ENCODE assay signal across 1 cellular context in the genomic region with DNA sequence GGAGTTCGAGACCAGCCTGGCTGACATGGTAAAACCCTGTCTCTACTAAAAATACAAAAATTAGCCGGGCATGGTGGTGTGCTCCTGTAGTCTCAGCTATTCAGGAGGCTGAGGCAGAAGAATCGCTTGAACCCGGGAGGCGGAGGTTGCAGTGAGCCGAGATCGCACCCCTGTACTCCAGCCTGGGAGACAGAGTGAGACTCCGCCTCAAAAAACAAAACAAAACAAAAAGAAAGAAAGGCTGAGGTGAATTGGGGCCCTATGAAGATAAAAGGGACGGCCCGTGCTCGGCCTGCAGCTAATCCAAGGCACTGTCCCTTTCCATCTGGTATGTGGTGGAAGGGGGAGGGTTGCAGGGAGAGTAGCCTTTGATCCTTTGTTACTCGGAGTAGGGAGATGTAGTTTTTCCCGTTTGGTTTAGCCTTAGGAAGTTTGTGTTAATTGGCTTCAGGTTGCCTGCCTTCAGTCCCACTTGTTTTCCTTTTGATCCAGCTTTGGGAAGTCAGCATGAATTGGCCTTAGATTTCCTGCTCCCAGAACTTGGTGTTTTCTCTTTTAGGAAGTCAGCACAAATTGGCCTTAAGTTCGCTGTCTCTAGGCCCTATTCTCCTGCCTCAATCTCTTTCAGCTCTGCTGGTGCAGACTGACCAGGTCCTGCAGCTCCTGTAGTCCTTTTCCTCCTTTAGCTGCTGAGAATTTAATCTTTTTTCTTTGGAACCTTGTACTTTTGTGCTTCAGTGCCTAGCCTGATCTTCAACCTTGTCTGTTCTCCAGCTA.
TF ChIP-seq lines count a peak whose summit lies in the region.

No MANE protein-coding gene starts in this region.

TF ChIP-seq in HepG2, 621 proteins besides CTCF, POLR2A, EP300 and RAD21 (continues in another document):
- no peak for TF ChIP-seq SOX6 (IDR thresholded peaks at IDR 0.05)
- peak; percentile 97 for TF ChIP-seq SOX6 (CRISPR knock-in tag; IDR thresholded peaks at IDR 0.05)
- no peak for TF ChIP-seq ZNF430 (CRISPR knock-in tag; IDR thresholded peaks at IDR 0.05)
- TF ChIP-seq, protein P1, sequence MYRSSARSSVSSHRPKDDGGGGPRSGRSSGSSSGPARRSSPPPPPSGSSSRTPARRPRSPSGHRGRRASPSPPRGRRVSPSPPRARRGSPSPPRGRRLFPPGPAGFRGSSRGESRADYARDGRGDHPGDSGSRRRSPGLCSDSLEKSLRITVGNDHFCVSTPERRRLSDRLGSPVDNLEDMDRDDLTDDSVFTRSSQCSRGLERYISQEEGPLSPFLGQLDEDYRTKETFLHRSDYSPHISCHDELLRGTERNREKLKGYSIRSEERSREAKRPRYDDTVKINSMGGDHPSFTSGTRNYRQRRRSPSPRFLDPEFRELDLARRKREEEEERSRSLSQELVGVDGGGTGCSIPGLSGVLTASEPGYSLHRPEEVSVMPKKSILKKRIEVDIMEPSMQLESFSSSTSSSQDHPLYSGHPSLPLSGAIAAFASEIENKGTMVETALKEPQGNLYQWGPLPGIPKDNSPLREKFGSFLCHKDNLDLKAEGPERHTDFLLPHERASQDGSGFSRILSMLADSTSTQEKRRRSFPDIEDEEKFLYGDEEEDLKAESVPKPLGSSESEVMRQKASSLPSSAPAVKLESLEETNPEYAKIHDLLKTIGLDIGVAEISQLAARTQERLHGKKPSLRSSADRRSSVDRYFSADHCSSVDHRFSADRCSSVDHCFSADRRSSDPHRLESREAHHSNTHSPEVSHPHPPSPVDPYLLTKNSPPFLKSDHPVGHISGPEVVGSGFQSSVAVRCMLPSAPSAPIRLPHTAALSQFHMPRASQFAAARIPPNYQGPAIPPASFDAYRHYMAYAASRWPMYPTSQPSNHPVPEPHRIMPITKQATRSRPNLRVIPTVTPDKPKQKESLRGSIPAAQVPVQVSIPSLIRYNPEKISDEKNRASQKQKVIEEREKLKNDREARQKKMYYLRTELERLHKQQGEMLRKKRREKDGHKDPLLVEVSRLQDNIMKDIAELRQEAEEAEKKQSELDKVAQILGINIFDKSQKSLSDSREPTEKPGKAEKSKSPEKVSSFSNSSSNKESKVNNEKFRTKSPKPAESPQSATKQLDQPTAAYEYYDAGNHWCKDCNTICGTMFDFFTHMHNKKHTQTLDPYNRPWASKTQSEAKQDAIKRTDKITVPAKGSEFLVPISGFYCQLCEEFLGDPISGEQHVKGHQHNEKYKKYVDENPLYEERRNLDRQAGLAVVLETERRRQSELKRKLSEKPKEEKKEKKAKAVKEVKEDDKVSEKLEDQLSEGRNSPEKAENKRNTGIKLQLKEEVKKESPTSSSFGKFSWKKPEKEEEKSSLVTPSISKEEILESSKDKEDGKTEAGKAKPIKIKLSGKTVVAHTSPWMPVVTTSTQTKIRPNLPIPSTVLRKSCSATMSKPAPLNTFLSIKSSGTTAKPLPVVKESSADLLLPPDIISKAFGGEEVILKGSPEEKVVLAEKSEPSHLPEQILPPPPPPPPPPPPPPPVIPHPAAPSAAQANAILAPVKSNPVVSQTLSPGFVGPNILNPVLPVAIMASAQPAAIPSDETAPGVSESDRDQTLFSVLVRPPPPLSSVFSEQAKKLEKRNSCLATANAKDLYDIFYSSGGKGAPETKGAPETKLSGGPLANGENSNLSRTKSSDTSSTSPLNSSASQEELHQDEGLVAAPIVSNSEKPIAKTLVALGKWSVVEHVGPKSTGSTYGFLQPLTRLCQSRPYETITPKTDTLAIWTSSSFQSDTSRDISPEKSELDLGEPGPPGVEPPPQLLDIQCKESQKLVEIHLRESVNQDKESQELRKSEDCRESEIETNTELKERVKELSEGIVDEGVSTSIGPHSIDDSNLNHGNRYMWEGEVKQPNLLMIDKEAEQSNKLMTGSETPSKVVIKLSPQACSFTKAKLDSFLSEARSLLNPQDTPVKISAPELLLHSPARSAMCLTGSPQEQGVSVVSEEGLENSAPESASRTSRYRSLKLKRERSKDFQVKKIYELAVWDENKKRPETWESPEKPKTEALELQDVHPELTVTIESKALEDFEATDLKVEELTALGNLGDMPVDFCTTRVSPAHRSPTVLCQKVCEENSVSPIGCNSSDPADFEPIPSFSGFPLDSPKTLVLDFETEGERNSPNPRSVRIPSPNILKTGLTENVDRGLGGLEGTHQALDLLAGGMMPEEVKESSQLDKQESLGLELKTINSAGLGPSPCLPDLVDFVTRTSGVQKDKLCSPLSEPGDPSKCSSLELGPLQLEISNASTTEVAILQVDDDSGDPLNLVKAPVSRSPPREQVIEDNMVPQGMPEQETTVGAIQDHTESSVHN (CRISPR knock-in tag; IDR thresholded peaks at IDR 0.05): no peak
- TF ChIP-seq ZNF263 (CRISPR knock-in tag; IDR thresholded peaks at IDR 0.05): 0 out of 2 replicates have a peak, but pooled peaks have one; percentile 19
- TF ChIP-seq WIZ (CRISPR knock-in tag; IDR thresholded peaks at IDR 0.05): 0 out of 2 replicates have a peak, but pooled peaks have one; percentile 37
- no peak; the same call in 1 of the 2 replicates for TF ChIP-seq MEF2D (CRISPR knock-in tag; IDR thresholded peaks at IDR 0.05)
- TF ChIP-seq, protein P2, sequence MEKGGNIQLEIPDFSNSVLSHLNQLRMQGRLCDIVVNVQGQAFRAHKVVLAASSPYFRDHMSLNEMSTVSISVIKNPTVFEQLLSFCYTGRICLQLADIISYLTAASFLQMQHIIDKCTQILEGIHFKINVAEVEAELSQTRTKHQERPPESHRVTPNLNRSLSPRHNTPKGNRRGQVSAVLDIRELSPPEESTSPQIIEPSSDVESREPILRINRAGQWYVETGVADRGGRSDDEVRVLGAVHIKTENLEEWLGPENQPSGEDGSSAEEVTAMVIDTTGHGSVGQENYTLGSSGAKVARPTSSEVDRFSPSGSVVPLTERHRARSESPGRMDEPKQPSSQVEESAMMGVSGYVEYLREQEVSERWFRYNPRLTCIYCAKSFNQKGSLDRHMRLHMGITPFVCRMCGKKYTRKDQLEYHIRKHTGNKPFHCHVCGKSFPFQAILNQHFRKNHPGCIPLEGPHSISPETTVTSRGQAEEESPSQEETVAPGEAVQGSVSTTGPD (CRISPR knock-in tag; IDR thresholded peaks at IDR 0.05): 0 out of 2 replicates have a peak, but pooled peaks have one; percentile 14
- peak; percentile 78 for TF ChIP-seq ZNF143 (CRISPR knock-in tag; IDR thresholded peaks at IDR 0.05)
- TF ChIP-seq, protein P3, sequence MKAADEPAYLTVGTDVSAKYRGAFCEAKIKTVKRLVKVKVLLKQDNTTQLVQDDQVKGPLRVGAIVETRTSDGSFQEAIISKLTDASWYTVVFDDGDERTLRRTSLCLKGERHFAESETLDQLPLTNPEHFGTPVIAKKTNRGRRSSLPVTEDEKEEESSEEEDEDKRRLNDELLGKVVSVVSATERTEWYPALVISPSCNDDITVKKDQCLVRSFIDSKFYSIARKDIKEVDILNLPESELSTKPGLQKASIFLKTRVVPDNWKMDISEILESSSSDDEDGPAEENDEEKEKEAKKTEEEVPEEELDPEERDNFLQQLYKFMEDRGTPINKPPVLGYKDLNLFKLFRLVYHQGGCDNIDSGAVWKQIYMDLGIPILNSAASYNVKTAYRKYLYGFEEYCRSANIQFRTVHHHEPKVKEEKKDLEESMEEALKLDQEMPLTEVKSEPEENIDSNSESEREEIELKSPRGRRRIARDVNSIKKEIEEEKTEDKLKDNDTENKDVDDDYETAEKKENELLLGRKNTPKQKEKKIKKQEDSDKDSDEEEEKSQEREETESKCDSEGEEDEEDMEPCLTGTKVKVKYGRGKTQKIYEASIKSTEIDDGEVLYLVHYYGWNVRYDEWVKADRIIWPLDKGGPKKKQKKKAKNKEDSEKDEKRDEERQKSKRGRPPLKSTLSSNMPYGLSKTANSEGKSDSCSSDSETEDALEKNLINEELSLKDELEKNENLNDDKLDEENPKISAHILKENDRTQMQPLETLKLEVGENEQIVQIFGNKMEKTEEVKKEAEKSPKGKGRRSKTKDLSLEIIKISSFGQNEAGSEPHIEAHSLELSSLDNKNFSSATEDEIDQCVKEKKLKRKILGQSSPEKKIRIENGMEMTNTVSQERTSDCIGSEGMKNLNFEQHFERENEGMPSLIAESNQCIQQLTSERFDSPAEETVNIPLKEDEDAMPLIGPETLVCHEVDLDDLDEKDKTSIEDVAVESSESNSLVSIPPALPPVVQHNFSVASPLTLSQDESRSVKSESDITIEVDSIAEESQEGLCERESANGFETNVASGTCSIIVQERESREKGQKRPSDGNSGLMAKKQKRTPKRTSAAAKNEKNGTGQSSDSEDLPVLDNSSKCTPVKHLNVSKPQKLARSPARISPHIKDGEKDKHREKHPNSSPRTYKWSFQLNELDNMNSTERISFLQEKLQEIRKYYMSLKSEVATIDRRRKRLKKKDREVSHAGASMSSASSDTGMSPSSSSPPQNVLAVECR (CRISPR knock-in tag; IDR thresholded peaks at IDR 0.05; ENCODE audit: borderline replicate concordance): no peak; the same call in 1 of the 2 replicates
- TF ChIP-seq HOXA9 (CRISPR knock-in tag; IDR thresholded peaks at IDR 0.05; ENCODE audit: borderline replicate concordance): no peak
- peak; percentile 52 for TF ChIP-seq PHF8 (CRISPR knock-in tag; IDR thresholded peaks at IDR 0.05)
- no peak for TF ChIP-seq HMGA1 (CRISPR knock-in tag; conservative IDR thresholded peaks at IDR 0.05)
- TF ChIP-seq, protein P4, sequence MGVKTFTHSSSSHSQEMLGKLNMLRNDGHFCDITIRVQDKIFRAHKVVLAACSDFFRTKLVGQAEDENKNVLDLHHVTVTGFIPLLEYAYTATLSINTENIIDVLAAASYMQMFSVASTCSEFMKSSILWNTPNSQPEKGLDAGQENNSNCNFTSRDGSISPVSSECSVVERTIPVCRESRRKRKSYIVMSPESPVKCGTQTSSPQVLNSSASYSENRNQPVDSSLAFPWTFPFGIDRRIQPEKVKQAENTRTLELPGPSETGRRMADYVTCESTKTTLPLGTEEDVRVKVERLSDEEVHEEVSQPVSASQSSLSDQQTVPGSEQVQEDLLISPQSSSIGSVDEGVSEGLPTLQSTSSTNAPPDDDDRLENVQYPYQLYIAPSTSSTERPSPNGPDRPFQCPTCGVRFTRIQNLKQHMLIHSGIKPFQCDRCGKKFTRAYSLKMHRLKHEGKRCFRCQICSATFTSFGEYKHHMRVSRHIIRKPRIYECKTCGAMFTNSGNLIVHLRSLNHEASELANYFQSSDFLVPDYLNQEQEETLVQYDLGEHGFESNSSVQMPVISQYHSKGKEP (CRISPR knock-in tag; IDR thresholded peaks at IDR 0.05): no peak
- TF ChIP-seq KAT8 (CRISPR knock-in tag; IDR thresholded peaks at IDR 0.05): peak; percentile 75
- no peak for TF ChIP-seq ZNF30 (CRISPR knock-in tag; IDR thresholded peaks at IDR 0.05)
- no peak for TF ChIP-seq PRMT3 (CRISPR knock-in tag; IDR thresholded peaks at IDR 0.05; ENCODE audit: borderline replicate concordance, low read depth)
- TF ChIP-seq ZKSCAN5 (CRISPR knock-in tag; IDR thresholded peaks at IDR 0.05): peak; percentile 51; the same call in 1 of the 2 replicates
- peak; percentile 70; the same call in 1 of the 2 replicates for TF ChIP-seq CBX5 (CRISPR knock-in tag; IDR thresholded peaks at IDR 0.05; ENCODE audit: borderline replicate concordance)
- TF ChIP-seq JUND (CRISPR knock-in tag; IDR thresholded peaks at IDR 0.05): peak; percentile 33; the same call in 1 of the 2 replicates
- peak; percentile 96 for TF ChIP-seq TCF7 (IDR thresholded peaks at IDR 0.05; ENCODE audit: low read depth)
- no peak; the same call in 1 of the 2 replicates for TF ChIP-seq MYNN (CRISPR knock-in tag; IDR thresholded peaks at IDR 0.05; ENCODE audit: low read depth)
- TF ChIP-seq, protein P5, sequence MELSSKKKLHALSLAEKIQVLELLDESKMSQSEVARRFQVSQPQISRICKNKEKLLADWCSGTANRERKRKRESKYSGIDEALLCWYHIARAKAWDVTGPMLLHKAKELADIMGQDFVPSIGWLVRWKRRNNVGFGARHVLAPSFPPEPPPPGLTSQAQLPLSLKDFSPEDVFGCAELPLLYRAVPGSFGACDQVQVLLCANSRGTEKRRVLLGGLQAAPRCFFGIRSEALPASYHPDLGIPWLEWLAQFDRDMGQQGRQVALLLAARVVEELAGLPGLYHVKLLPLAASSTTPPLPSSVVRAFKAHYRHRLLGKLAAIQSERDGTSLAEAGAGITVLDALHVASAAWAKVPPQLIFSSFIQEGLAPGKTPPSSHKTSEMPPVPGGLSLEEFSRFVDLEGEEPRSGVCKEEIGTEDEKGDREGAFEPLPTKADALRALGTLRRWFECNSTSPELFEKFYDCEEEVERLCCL (CRISPR knock-in tag; IDR thresholded peaks at IDR 0.05; ENCODE audit: borderline replicate concordance): no peak
- TF ChIP-seq ZBTB7B (CRISPR knock-in tag; IDR thresholded peaks at IDR 0.05): peak; percentile 27; the same call in 1 of the 2 replicates
- TF ChIP-seq, protein P6, sequence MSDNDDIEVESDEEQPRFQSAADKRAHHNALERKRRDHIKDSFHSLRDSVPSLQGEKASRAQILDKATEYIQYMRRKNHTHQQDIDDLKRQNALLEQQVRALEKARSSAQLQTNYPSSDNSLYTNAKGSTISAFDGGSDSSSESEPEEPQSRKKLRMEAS (IDR thresholded peaks at IDR 0.05): peak; percentile 51
- no peak; the same call in 1 of the 2 replicates for TF ChIP-seq KDM5B (CRISPR knock-in tag; IDR thresholded peaks at IDR 0.05; ENCODE audit: borderline replicate concordance)
- peak; percentile 50; the same call in 1 of the 2 replicates for TF ChIP-seq MIER2 (CRISPR knock-in tag; IDR thresholded peaks at IDR 0.05)
- TF ChIP-seq PLRG1 (conservative IDR thresholded peaks at IDR 0.05): no peak
- TF ChIP-seq SSRP1 (CRISPR knock-in tag; IDR thresholded peaks at IDR 0.05): no peak
- TF ChIP-seq, protein P7, sequence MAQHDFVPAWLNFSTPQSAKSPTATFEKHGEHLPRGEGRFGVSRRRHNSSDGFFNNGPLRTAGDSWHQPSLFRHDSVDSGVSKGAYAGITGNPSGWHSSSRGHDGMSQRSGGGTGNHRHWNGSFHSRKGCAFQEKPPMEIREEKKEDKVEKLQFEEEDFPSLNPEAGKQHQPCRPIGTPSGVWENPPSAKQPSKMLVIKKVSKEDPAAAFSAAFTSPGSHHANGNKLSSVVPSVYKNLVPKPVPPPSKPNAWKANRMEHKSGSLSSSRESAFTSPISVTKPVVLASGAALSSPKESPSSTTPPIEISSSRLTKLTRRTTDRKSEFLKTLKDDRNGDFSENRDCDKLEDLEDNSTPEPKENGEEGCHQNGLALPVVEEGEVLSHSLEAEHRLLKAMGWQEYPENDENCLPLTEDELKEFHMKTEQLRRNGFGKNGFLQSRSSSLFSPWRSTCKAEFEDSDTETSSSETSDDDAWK (CRISPR knock-in tag; IDR thresholded peaks at IDR 0.05): no peak
- TF ChIP-seq TP53 (CRISPR knock-in tag; conservative IDR thresholded peaks at IDR 0.05): peak; percentile 62; the same call in 1 of the 2 replicates
- TF ChIP-seq ZNF180 (CRISPR knock-in tag; IDR thresholded peaks at IDR 0.05; ENCODE audit: borderline replicate concordance, low read depth): 0 out of 2 replicates have a peak, but pooled peaks have one; percentile 31
- TF ChIP-seq TCF7L2 (IDR thresholded peaks at IDR 0.05; ENCODE audit: low read depth, low read length): peak; percentile 68; the same call in 1 of the 2 replicates
- peak; percentile 61; the same call in 1 of the 2 replicates for TF ChIP-seq ZNF547 (CRISPR knock-in tag; IDR thresholded peaks at IDR 0.05)
